1 cellular context compared by ENCODE assay signal in genomic region chr6:36245572-36246031, GRCh38.
TF ChIP-seq lines count a peak whose summit lies in the region.

No MANE protein-coding gene starts in this region.

TF ChIP-seq in K562, 482 proteins besides CTCF, POLR2A, EP300 and RAD21 (continued from another document):
- no peak for TF ChIP-seq KLF13 (tag; IDR thresholded peaks at IDR 0.05; ENCODE audit: borderline replicate concordance, low read depth)
- TF ChIP-seq ZNF764 (CRISPR knock-in tag; IDR thresholded peaks at IDR 0.05; ENCODE audit: low read depth), result peak; percentile 86
- TF ChIP-seq MBD2 (IDR thresholded peaks at IDR 0.05; ENCODE audit: borderline replicate concordance, low read depth), result no peak
- TF ChIP-seq, protein P1, sequence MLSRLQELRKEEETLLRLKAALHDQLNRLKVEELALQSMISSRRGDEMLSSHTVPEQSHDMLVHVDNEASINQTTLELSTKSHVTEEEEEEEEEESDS (CRISPR knock-in tag; IDR thresholded peaks at IDR 0.05), result no peak
- no peak for TF ChIP-seq ZNF780A (CRISPR knock-in tag; IDR thresholded peaks at IDR 0.05)
- no peak for TF ChIP-seq SRSF9 (IDR thresholded peaks at IDR 0.05; ENCODE audit: borderline replicate concordance, low read depth, low read length)
- peak; percentile 26 for TF ChIP-seq NEUROD1 (IDR thresholded peaks at IDR 0.05; ENCODE audit: borderline replicate concordance, low read depth, low read length, partially characterized antibody)
- no peak for TF ChIP-seq BRD4 (IDR thresholded peaks at IDR 0.05)
- no peak for TF ChIP-seq SMC3 (conservative IDR thresholded peaks at IDR 0.05; ENCODE audit: insufficient read depth, low read depth, low read length)
- 0 out of 2 replicates have a peak, but pooled peaks have one; percentile 40 for TF ChIP-seq ZKSCAN1 (IDR thresholded peaks at IDR 0.05; ENCODE audit: low read depth, low read length)
